Comparison of ENCODE assay signal across 28 cellular contexts in the genomic region with DNA sequence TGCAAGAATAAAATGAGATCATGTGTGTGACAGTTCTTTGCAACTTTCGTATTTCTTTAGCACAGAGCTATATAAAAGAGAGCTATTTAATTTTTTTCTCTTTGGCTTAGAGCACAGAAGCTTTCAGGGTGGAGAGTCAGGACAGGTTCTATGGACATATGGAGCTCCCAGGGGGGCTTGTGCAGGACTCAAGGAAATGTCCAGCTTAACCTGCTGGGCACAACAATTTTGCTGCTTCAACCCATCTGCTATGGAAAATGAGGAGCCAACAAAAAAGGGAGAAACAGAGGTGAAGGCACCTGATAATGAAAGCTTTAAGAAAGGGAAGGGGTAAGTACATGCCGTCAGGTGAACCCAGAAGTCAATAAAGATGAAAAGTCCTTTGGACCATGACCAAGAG. TPM values are rescaled to one million over a fixed set of nuclear protein-coding genes. Genes with fewer than 3 reads are reported as not detected.
"Had no signal": no experiment of that assay in that cellular context is flagged by ENCODE, and none has a peak within 500 bp of the region (broad histone marks: within the 10 kb centered on the region; RNA-seq: fewer than 3 reads in every experiment).

No MANE protein-coding gene starts in this region.

- H3K9me3 ChIP-seq: neutrophil, pancreas, psoas muscle, right lobe of liver, sigmoid colon, suprapubic skin, testis, tibial artery, transverse colon, upper lobe of right lung, uterus had no signal

- DNase-seq: naive thymus-derived CD8-positive, alpha-beta T cell; nephron progenitor cell; nucleus accumbens; pancreas; posterior cingulate gyrus; psoas muscle; right cardiac atrium; right lobe of liver; sigmoid colon; small intestine; spleen; stimulated activated CD4-positive, alpha-beta T cell treated with anti-CD3 and anti-CD28 coated beads, Interleukin-12 subunit alpha, Interleukin-12 subunit beta, amount 100 ng/mL, for 4 hours; stimulated activated CD4-positive, alpha-beta T cell treated with anti-CD3 and anti-CD28 coated beads, Interleukin-1b, Interleukin-23, amount 100 ng/mL, for 48 hours; stimulated activated CD4-positive, alpha-beta T cell treated with anti-CD3 and anti-CD28 coated beads, Interleukin-4, amount 100 ng/mL, for 1 hour; stimulated activated CD4-positive, alpha-beta T cell treated with anti-CD3 and anti-CD28 coated beads, Interleukin-4, amount 100 ng/mL, for 4 hours; stimulated activated CD8-positive, alpha-beta memory T cell treated with anti-CD3 and anti-CD28 coated beads, Interleukin-4, amount 100 ng/mL, for 48 hours; stimulated activated naive CD4-positive, alpha-beta T cell; stimulated activated naive CD8-positive, alpha-beta T cell treated with anti-CD3 and anti-CD28 coated beads, Interleukin-15, amount 100 ng/mL, for 72 hours; stimulated activated naive CD8-positive, alpha-beta T cell treated with anti-CD3 and anti-CD28 coated beads, Interleukin-15, Interleukin-2, amounts not matched to agents 100 U/mL and 50 U/mL, for 24 hours; testis; tibial artery; transverse colon; upper lobe of right lung; uterus had no signal

- H3K36me3 ChIP-seq: neutrophil, pancreas, right lobe of liver, sigmoid colon, spleen, suprapubic skin, tibial artery, transverse colon, upper lobe of right lung, uterus had no signal

- H3K4me1 ChIP-seq: pancreas, psoas muscle, upper lobe of right lung, uterus had no signal

- H3K27me3 ChIP-seq: testis, uterus had no signal

- H3K4me3 ChIP-seq: pancreas, psoas muscle, right lobe of liver, sigmoid colon, spleen, suprapubic skin, testis, tibial artery, transverse colon, upper lobe of right lung, uterus had no signal

- ATAC-seq: naive thymus-derived CD8-positive, alpha-beta T cell; natural killer cell treated with Interleukin-12 subunit alpha and Interleukin-12 subunit beta and Interleukin-15 and Interleukin-18, amount 100 ng/mL, for 72 hours; pancreas; psoas muscle; right cardiac atrium; right lobe of liver; stimulated activated memory B cell treated with anti-CD40 and anti-IgM and Interleukin-4, amounts not matched to agents 10 μg/mL and 1 μg/mL and 100 μg/mL, for 72 hours; stimulated activated naive CD8-positive, alpha-beta T cell treated with anti-CD3 and anti-CD28 coated beads, Interleukin-15, amount 100 ng/mL, for 72 hours; stimulated activated naive CD8-positive, alpha-beta T cell treated with anti-CD3 and anti-CD28 coated beads, Interleukin-15, Interleukin-2, amounts not matched to agents 100 U/mL and 50 U/mL, for 24 hours; upper lobe of right lung had no signal

- H3K27ac ChIP-seq: neutrophil, pancreas, psoas muscle, right lobe of liver, sigmoid colon, spleen, suprapubic skin, testis, tibial artery, transverse colon, upper lobe of right lung, uterus had no signal

RNA-seq across cellular contexts. Expression of a gene that starts 5.1 kb away (rescaled TPM):
- total RNA-seq: naive thymus-derived CD8-positive, alpha-beta T cell; psoas muscle had no signal
